In the genomic region with DNA sequence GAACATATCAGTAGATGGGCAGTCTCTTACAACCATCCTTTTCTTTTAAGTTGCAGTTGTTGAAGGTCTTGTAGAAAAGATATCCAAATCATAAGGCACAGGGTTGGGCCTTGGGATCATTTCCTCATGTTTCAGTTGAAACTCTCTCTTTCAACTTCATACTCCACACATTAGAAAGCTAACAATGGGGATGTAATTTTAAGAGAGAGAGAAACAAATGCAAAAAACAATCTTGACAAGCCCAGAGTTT, we compare ENCODE assay signal across 10 cellular contexts.
A peak's percentile ranks its signal among the peaks of the same experiment; 100 is the strongest.
DNase-seq lines count a peak whose midpoint lies in the region; TF ChIP-seq lines count a peak whose summit lies in the region.
"Had no signal": no experiment of that assay in that cellular context is flagged by ENCODE, and none has a peak within 500 bp of the region (broad histone marks: within the 10 kb centered on the region; RNA-seq: fewer than 3 reads in every experiment).

No MANE protein-coding gene starts in this region.

- DNase-seq in LNCaP clone FGC (ENCODE audit: low read depth) (no peak), colonic mucosa (no peak), neural crest cell (ENCODE audit: low read depth, low spot score) (no peak), caudate nucleus (lab: John Stamatoyannopoulos, UW) (no peak), epidermal melanocyte (ENCODE audit: insufficient read length, low spot score) (no peak), HCEC 1CT (no peak), midbrain (lab: John Stamatoyannopoulos, UW) (no peak)
- DNase-seq: activated T-cell treated with anti-CD3 and anti-CD28 coated beads, Interleukin-2, amount 50 U/mL, for 4 hours; naive B cell had no signal

- H3K9ac ChIP-seq in BLaER1 treated with 17β-estradiol and CSF1 and Interleukin-3, amounts not matched to agents 10 nM and 100 nM, result peak overlapping the region in 10 of 11 experiments; percentile 91 to 98 (median 95); a peak in 16 of 22 replicates
- H3K9ac ChIP-seq in colonic mucosa (ENCODE audit: low read depth in 2 of 2, low read length in 2 of 2), result no peak overlapping the region

- TF ChIP-seq CTCF in LNCaP clone FGC (IDR thresholded peaks at IDR 0.05; ENCODE audit: control insufficient read depth, extremely low read depth, insufficient read depth) (no peak), colonic mucosa (IDR thresholded peaks at IDR 0.05) (no peak), neural crest cell (conservative IDR thresholded peaks at IDR 0.05) (no peak)

- peaks cover 8% of the 10 kb centered on the region for H3K4me1 Mint-ChIP-seq in neural crest cell

- intact Hi-C loops in colonic mucosa (cut with DNase I), result no loop called here

- no peaks in the 10 kb centered on the region for H3K36me3 ChIP-seq in BLaER1 treated with 17β-estradiol and CSF1 and Interleukin-3, amounts not matched to agents 10 nM and 100 nM
- H3K36me3 ChIP-seq in colonic mucosa, result no peaks in the 10 kb centered on the region

- H3K4me1 ChIP-seq in BLaER1 treated with 17β-estradiol and CSF1 and Interleukin-3, amounts not matched to agents 10 nM and 100 nM, result peaks cover 8 to 40% (median 30%) of the 10 kb centered on the region in 10 experiments
- no peaks in the 10 kb centered on the region for H3K4me1 ChIP-seq in colonic mucosa

- peak overlapping the region; percentile 100 for H3K27ac Mint-ChIP-seq in neural crest cell (ENCODE audit: unreplicated experiment)
- H3K27ac Mint-ChIP-seq: naive B cell had no signal

- H3K4me2 ChIP-seq in BLaER1 treated with 17β-estradiol and CSF1 and Interleukin-3, amounts not matched to agents 10 nM and 100 nM, result peak overlapping the region; percentile 82 to 98 (median 94)

- no peaks in the 10 kb centered on the region for H3K27me3 ChIP-seq in BLaER1 treated with 17β-estradiol and CSF1 and Interleukin-3, amounts not matched to agents 10 nM and 100 nM
- peaks cover 5% of the 10 kb centered on the region for H3K27me3 ChIP-seq in colonic mucosa

- no peak overlapping the region for H3K4me3 Mint-ChIP-seq in neural crest cell
- H3K4me3 Mint-ChIP-seq: activated T-cell treated with anti-CD3 and anti-CD28 coated beads, Interleukin-2, amount 50 U/mL, for 4 hours had no signal

- H3K4me3 ChIP-seq in BLaER1 treated with 17β-estradiol and CSF1 and Interleukin-3, amounts not matched to agents 10 nM and 100 nM, result peak overlapping the region; percentile 79 to 97 (median 88); a peak in 19 of 20 replicates
- H3K4me3 ChIP-seq in LNCaP clone FGC (ENCODE audit: low read depth, low read length) (peak overlapping the region; percentile 65), colonic mucosa (no peak overlapping the region)

- H3K36me3 Mint-ChIP-seq in neural crest cell (ENCODE audit: low read depth), result no peaks in the 10 kb centered on the region

- peak overlapping the region in 7 of 11 experiments; percentile 91 to 99 (median 94); a peak in 10 of 22 replicates for H3K27ac ChIP-seq in BLaER1 treated with 17β-estradiol and CSF1 and Interleukin-3, amounts not matched to agents 10 nM and 100 nM
- H3K27ac ChIP-seq in colonic mucosa, result peak overlapping the region; percentile 82
- H3K27ac ChIP-seq in caudate nucleus (ENCODE audit: low read depth, low read length), result no peak overlapping the region

- peaks cover 0 to 33% (median 8%) of the 10 kb centered on the region in 11 experiments; a peak in 7 of 22 replicates for H4K20me1 ChIP-seq in BLaER1 treated with 17β-estradiol and CSF1 and Interleukin-3, amounts not matched to agents 10 nM and 100 nM

- no peaks in the 10 kb centered on the region for H3K9me3 ChIP-seq in BLaER1 treated with 17β-estradiol and CSF1 and Interleukin-3, amounts not matched to agents 10 nM and 100 nM (replicated peaks in 1 of 11)
- no peaks in the 10 kb centered on the region for H3K9me3 ChIP-seq in colonic mucosa

- H3K27me3 Mint-ChIP-seq in neural crest cell (ENCODE audit: low read depth), result no peaks in the 10 kb centered on the region

- no peaks in the 10 kb centered on the region for H3K9me3 Mint-ChIP-seq in neural crest cell

Comparison
In these comparisons a context has a peak if more than half of its experiments do, and no peak if none do; other contexts are left out.
1. H3K9ac ChIP-seq: peak in BLaER1 treated with 17β-estradiol and CSF1 and Interleukin-3, amounts not matched to agents 10 nM and 100 nM (10 of 11); none in colonic mucosa (0 of 2).